Comparison of ENCODE assay signal across 8 cellular contexts in genomic region chr17:35578929-35579448, GRCh38. TPM values are rescaled to one million over a fixed set of nuclear protein-coding genes. Genes with fewer than 3 reads are reported as not detected.
DNase-seq lines count a peak whose midpoint lies in the region; ATAC-seq, FAIRE-seq and TF ChIP-seq lines count a peak whose summit lies in the region.

No MANE protein-coding gene starts in this region.

- peak overlapping the region; percentile 94 to 99 for H3K4me3 Mint-ChIP-seq in activated T-cell treated with anti-CD3 and anti-CD28 coated beads, Interleukin-2, amount 50 U/mL, for 72 hours

- H3K4me1 ChIP-seq in ascending aorta (peaks cover 0 to 12% of the 10 kb centered on the region in 2 donors), transverse colon (peaks cover 5 to 16% (median 14%) of the 10 kb centered on the region in 4 donors)

- ATAC-seq in activated T-cell treated with anti-CD3 and anti-CD28 coated beads, Interleukin-2, amount 50 U/mL, for 72 hours (replicated peaks in 1 of 2): peak; percentile 33 to 52

- H3K9me3 Mint-ChIP-seq in activated T-cell treated with anti-CD3 and anti-CD28 coated beads, Interleukin-2, amount 50 U/mL, for 72 hours: no peaks in the 10 kb centered on the region

- H3K27me3 ChIP-seq in ascending aorta: no peaks in the 10 kb centered on the region
- no peaks in the 10 kb centered on the region for H3K27me3 ChIP-seq in transverse colon

- intact Hi-C loops in ascending aorta (cut with DNase I): loop anchor here (1.0 to 10.0 kb wide), 3 partner anchors 8 to 594 kb away; partner anchors contain the start of genes AP2B1 and LIG3
- intact Hi-C loops in lower leg skin (cut with DNase I; ENCODE audit: low total_unique reads): no loop called here
- intact Hi-C loops in transverse colon (cut with DNase I; ENCODE audit: low total_unique reads): no loop called here

- H3K4me1 Mint-ChIP-seq in activated T-cell treated with anti-CD3 and anti-CD28 coated beads, Interleukin-2, amount 50 U/mL, for 72 hours (ENCODE audit: low read depth): peaks cover 33% of the 10 kb centered on the region

- H3K9me3 ChIP-seq in ascending aorta (no peaks in the 10 kb centered on the region), transverse colon (no peaks in the 10 kb centered on the region)

- peak overlapping the region; percentile 99 for H3K27ac Mint-ChIP-seq in activated T-cell treated with anti-CD3 and anti-CD28 coated beads, Interleukin-2, amount 50 U/mL, for 72 hours

- in situ Hi-C loops in transverse colon (cut with MboI; ENCODE audit: low pct_ligation_motif_present in 1 of 4, low pct_unique_long_range_greater_than_20kb in 1 of 4, low sequenced_read_pairs in 3 of 4): no loop called here

- no peak for FAIRE-seq in RCC 7860 (lab: Jason Lieb, UNC)

- no peaks in the 10 kb centered on the region for H3K27me3 Mint-ChIP-seq in activated T-cell treated with anti-CD3 and anti-CD28 coated beads, Interleukin-2, amount 50 U/mL, for 72 hours (ENCODE audit: low read depth)

- TF ChIP-seq POLR2A in lower leg skin (IDR thresholded peaks at IDR 0.05) (no peak), transverse colon (IDR thresholded peaks at IDR 0.05) (no peak)

- DNase-seq in activated T-cell treated with anti-CD3 and anti-CD28 coated beads, Interleukin-2, amount 50 U/mL, for 72 hours: no peak
- DNase-seq in activated T-cell treated with anti-CD3 and anti-CD28 coated beads, Interleukin-2, amount 50 U/mL, for 48 hours: no peak
- DNase-seq in ascending aorta (ENCODE audit: low spot score in 2 of 2) (no peak), lower leg skin (ENCODE audit: low spot score in 2 of 2) (no peak), transverse colon (no peak), RCC 7860 (ENCODE audit: low spot score) (no peak), C1 segment of cervical spinal cord (lab: John Stamatoyannopoulos, UW) (no peak)
- no peak for DNase-seq in activated CD4-positive, alpha-beta T cell treated with anti-CD3 and anti-CD28 coated beads for 48 hours

- TF ChIP-seq CTCF in ascending aorta (IDR thresholded peaks at IDR 0.05): no peak
- no peak for TF ChIP-seq CTCF in lower leg skin (IDR thresholded peaks at IDR 0.05)
- TF ChIP-seq CTCF in transverse colon (IDR thresholded peaks at IDR 0.05): no peak

- WGBS in lower leg skin, 2 donors: 6% methylated on average over 12 of the region's 12 CpGs
- 1 to 6% methylated on average over 11 to 12 of the region's 12 CpGs for WGBS in transverse colon (ENCODE audit: low coverage in 1 of 2), 2 donors

- H3K27ac ChIP-seq in ascending aorta (peak overlapping the region; percentile 85 to 94), transverse colon (peak overlapping the region; percentile 90 to 94 (median 92))

- H3K36me3 ChIP-seq in ascending aorta (peaks cover 0 to 11% of the 10 kb centered on the region in 2 donors), transverse colon (peaks cover 0 to 5% (median 0%) of the 10 kb centered on the region in 4 donors)

- peaks cover 0 to 2% of the 10 kb centered on the region in 2 donors for H3K36me3 Mint-ChIP-seq in activated T-cell treated with anti-CD3 and anti-CD28 coated beads, Interleukin-2, amount 50 U/mL, for 72 hours (ENCODE audit: insufficient read depth in 2 of 2)

- no peak for TF ChIP-seq EP300 in transverse colon (IDR thresholded peaks at IDR 0.05; ENCODE audit: low read depth)

- H3K4me3 ChIP-seq in ascending aorta (peak overlapping the region; percentile 72 to 82), lower leg skin (ENCODE audit: low read depth, poor library complexity, severe bottlenecking) (peak overlapping the region; percentile 67), transverse colon (peak overlapping the region; percentile 61 to 77 (median 68))

RNA-seq across cellular contexts. Expression of gene PEX12, which starts 0.6 kb away (rescaled TPM):
- total RNA-seq in activated T-cell treated with anti-CD3 and anti-CD28 coated beads, Interleukin-2, amount 50 U/mL, for 72 hours: 1 to 10 TPM; 7.2 to 7.3 TPM
- total RNA-seq in ascending aorta (5.6 TPM), lower leg skin (1 to 10 TPM; 6.1 to 9.0 (median 6.7) TPM), transverse colon (1 to 10 TPM in 2 of 4 donors, under 1 TPM in 1, not detected in 1; 0.75 to 5.2 (median 3.0) TPM)

RNA-seq across cellular contexts. Expression of gene AP2B1, which starts 8.1 kb away (rescaled TPM):
- total RNA-seq in activated T-cell treated with anti-CD3 and anti-CD28 coated beads, Interleukin-2, amount 50 U/mL, for 72 hours: 100 to 1,000 TPM; 167 to 179 TPM
- 59.5 TPM for total RNA-seq in ascending aorta
- total RNA-seq in lower leg skin: 100 to 1,000 TPM in 1 of 4 donors, 10 to 100 TPM in 3; 35.6 to 217 (median 39.7) TPM
- total RNA-seq in transverse colon: 100 to 1,000 TPM in 1 of 4 donors, 10 to 100 TPM in 3; 32.2 to 102 (median 60.1) TPM

RNA-seq across cellular contexts. Expression of gene SLFN14, which starts 18.4 kb away (rescaled TPM):
- not detected for total RNA-seq in activated T-cell treated with anti-CD3 and anti-CD28 coated beads, Interleukin-2, amount 50 U/mL, for 72 hours
- total RNA-seq in ascending aorta: not detected
- not detected for total RNA-seq in lower leg skin
- not detected for total RNA-seq in transverse colon

RNA-seq across cellular contexts. Expression of gene SLFN12L, which starts 41.5 kb away (rescaled TPM):
- 10 to 100 TPM; 59.0 to 73.6 TPM for total RNA-seq in activated T-cell treated with anti-CD3 and anti-CD28 coated beads, Interleukin-2, amount 50 U/mL, for 72 hours
- total RNA-seq in ascending aorta: not detected
- under 1 TPM; 0.12 to 0.80 (median 0.46) TPM for total RNA-seq in lower leg skin
- total RNA-seq in transverse colon: 1 to 10 TPM; 1.4 to 6.2 (median 3.1) TPM
